1 cellular context compared by ENCODE assay signal in genomic region chr11:76132268-76132667, GRCh38.
TF ChIP-seq lines count a peak whose summit lies in the region.

No MANE protein-coding gene starts in this region.

TF ChIP-seq in K562, 482 proteins besides CTCF, POLR2A, EP300 and RAD21:
- TF ChIP-seq NFIC (IDR thresholded peaks at IDR 0.05): peak; percentile 80
- no peak for TF ChIP-seq ZNF583 (CRISPR knock-in tag; IDR thresholded peaks at IDR 0.05)
